Comparison of ENCODE assay signal across 23 cellular contexts in genomic region chr2:193505620-193506019, GRCh38.
"Had no signal": no experiment of that assay in that cellular context is flagged by ENCODE, and none has a peak within 500 bp of the region (broad histone marks: within the 10 kb centered on the region; RNA-seq: fewer than 3 reads in every experiment).

No MANE protein-coding gene starts in this region.

- H3K4me3 ChIP-seq: adrenal gland had no signal

- H3K27me3 Mint-ChIP-seq: activated B cell treated with CpG ODN at 0.5 μM for 24 hours; activated CD4-positive, alpha-beta T cell treated with anti-CD3 and anti-CD28 coated beads, Interleukin-2, amount 10 ng/mL, durations not matched to agents 24 days and 14 days; activated CD8-positive, alpha-beta memory T cell treated with anti-CD3 and anti-CD28 coated beads, Interleukin-2, amount 10 ng/mL, durations not matched to agents 7 days and 5 days; activated naive CD4-positive, alpha-beta T cell treated with anti-CD3 and anti-CD28 coated beads, Interleukin-2, amount 10 ng/mL, durations not matched to agents 7 days and 5 days; activated naive CD8-positive, alpha-beta T cell treated with anti-CD3 and anti-CD28 coated beads, Interleukin-2, amount 10 ng/mL, durations not matched to agents 7 days and 5 days; activated T-helper 17 cell treated with anti-CD3 and anti-CD28 coated beads, Interleukin-2, amount 50 U/mL, for 72 hours; T-helper 17 cell had no signal

- H3K36me3 ChIP-seq: adrenal gland had no signal

- ATAC-seq: activated CD8-positive, alpha-beta memory T cell treated with anti-CD3 and anti-CD28 coated beads, Interleukin-2, amount 10 ng/mL, durations not matched to agents 7 days and 5 days; activated T-cell treated with anti-CD3 and anti-CD28 coated beads, Interleukin-2, amount 50 U/mL, for 4 hours; activated T-helper 17 cell treated with anti-CD3 and anti-CD28 coated beads, Interleukin-2, amount 50 U/mL, for 72 hours; PC-3; T-helper 17 cell had no signal

- H3K9me3 Mint-ChIP-seq: activated B cell treated with CpG ODN at 0.5 μM for 24 hours; activated CD4-positive, alpha-beta T cell treated with anti-CD3 and anti-CD28 coated beads, Interleukin-2, amount 10 ng/mL, durations not matched to agents 24 days and 14 days; activated naive CD8-positive, alpha-beta T cell treated with anti-CD3 and anti-CD28 coated beads, Interleukin-2, amount 10 ng/mL, durations not matched to agents 7 days and 5 days; activated T-cell treated with anti-CD3 and anti-CD28 coated beads, Interleukin-2, amount 50 U/mL, for 4 hours; activated T-helper 17 cell treated with anti-CD3 and anti-CD28 coated beads, Interleukin-2, amount 50 U/mL, for 72 hours had no signal

- H3K9me3 ChIP-seq: adrenal gland had no signal

- H3K4me1 ChIP-seq: adrenal gland had no signal

- H3K4me1 Mint-ChIP-seq: activated B cell treated with CpG ODN at 0.5 μM for 24 hours; activated CD4-positive, alpha-beta T cell treated with anti-CD3 and anti-CD28 coated beads, Interleukin-2, amount 10 ng/mL, durations not matched to agents 24 days and 14 days; activated CD8-positive, alpha-beta memory T cell treated with anti-CD3 and anti-CD28 coated beads, Interleukin-2, amount 10 ng/mL, durations not matched to agents 7 days and 5 days; activated naive CD4-positive, alpha-beta T cell treated with anti-CD3 and anti-CD28 coated beads, Interleukin-2, amount 10 ng/mL, durations not matched to agents 7 days and 5 days; activated naive CD8-positive, alpha-beta T cell treated with anti-CD3 and anti-CD28 coated beads, Interleukin-2, amount 10 ng/mL, durations not matched to agents 7 days and 5 days; activated T-helper 17 cell treated with anti-CD3 and anti-CD28 coated beads, Interleukin-2, amount 50 U/mL, for 72 hours; T-helper 17 cell had no signal

- DNase-seq: activated B cell treated with CpG ODN at 0.5 μM for 24 hours; activated CD4-positive, alpha-beta T cell treated with anti-CD3 and anti-CD28 coated beads for 1 hour; activated CD4-positive, alpha-beta T cell treated with anti-CD3 and anti-CD28 coated beads, Interleukin-2, amount 10 ng/mL, durations not matched to agents 24 days and 14 days; activated CD4-positive, alpha-beta T cell treated with anti-CD3 and anti-CD28 coated beads, Interleukin-2, amount 50 U/mL, for 48 hours; activated CD8-positive, alpha-beta memory T cell treated with anti-CD3 and anti-CD28 coated beads, Interleukin-2, amount 10 ng/mL, durations not matched to agents 7 days and 5 days; activated gamma-delta T cell; activated naive CD4-positive, alpha-beta T cell treated with anti-CD3 and anti-CD28 coated beads, Interleukin-2, amount 10 ng/mL, durations not matched to agents 7 days and 5 days; activated naive CD8-positive, alpha-beta T cell treated with anti-CD3 and anti-CD28 coated beads, Interleukin-2, amount 10 ng/mL, durations not matched to agents 7 days and 5 days; activated T-cell treated with anti-CD3 and anti-CD28 coated beads, Interleukin-2, amount 50 U/mL, for 4 hours; adrenal gland; anterior cingulate cortex; caudate nucleus; Kasumi-1; NCI-H1048; NCI-H146; NCI-H187 treated with DMSO at 0.1 percent for 48 hours; NCI-H2081 treated with DMSO at 0.1 percent for 48 hours; NCI-H524; PC-3; SIG-M5; T-helper 17 cell; T1000 had no signal

- H3K27ac ChIP-seq: adrenal gland had no signal

- H3K4me3 Mint-ChIP-seq: activated B cell treated with CpG ODN at 0.5 μM for 24 hours; activated CD4-positive, alpha-beta T cell treated with anti-CD3 and anti-CD28 coated beads, Interleukin-2, amount 10 ng/mL, durations not matched to agents 24 days and 14 days; activated CD8-positive, alpha-beta memory T cell treated with anti-CD3 and anti-CD28 coated beads, Interleukin-2, amount 10 ng/mL, durations not matched to agents 7 days and 5 days; activated naive CD4-positive, alpha-beta T cell treated with anti-CD3 and anti-CD28 coated beads, Interleukin-2, amount 10 ng/mL, durations not matched to agents 7 days and 5 days; activated naive CD8-positive, alpha-beta T cell treated with anti-CD3 and anti-CD28 coated beads, Interleukin-2, amount 10 ng/mL, durations not matched to agents 7 days and 5 days; activated T-cell treated with anti-CD3 and anti-CD28 coated beads, Interleukin-2, amount 50 U/mL, for 4 hours; activated T-helper 17 cell treated with anti-CD3 and anti-CD28 coated beads, Interleukin-2, amount 50 U/mL, for 72 hours; T-helper 17 cell had no signal

- H3K27me3 ChIP-seq: adrenal gland had no signal

- H3K27ac Mint-ChIP-seq: activated B cell treated with CpG ODN at 0.5 μM for 24 hours; activated CD4-positive, alpha-beta T cell treated with anti-CD3 and anti-CD28 coated beads, Interleukin-2, amount 10 ng/mL, durations not matched to agents 24 days and 14 days; activated CD8-positive, alpha-beta memory T cell treated with anti-CD3 and anti-CD28 coated beads, Interleukin-2, amount 10 ng/mL, durations not matched to agents 7 days and 5 days; activated naive CD4-positive, alpha-beta T cell treated with anti-CD3 and anti-CD28 coated beads, Interleukin-2, amount 10 ng/mL, durations not matched to agents 7 days and 5 days; activated naive CD8-positive, alpha-beta T cell treated with anti-CD3 and anti-CD28 coated beads, Interleukin-2, amount 10 ng/mL, durations not matched to agents 7 days and 5 days; activated T-helper 17 cell treated with anti-CD3 and anti-CD28 coated beads, Interleukin-2, amount 50 U/mL, for 72 hours; T-helper 17 cell had no signal

- H3K36me3 Mint-ChIP-seq: activated CD8-positive, alpha-beta memory T cell treated with anti-CD3 and anti-CD28 coated beads, Interleukin-2, amount 10 ng/mL, durations not matched to agents 7 days and 5 days; activated naive CD4-positive, alpha-beta T cell treated with anti-CD3 and anti-CD28 coated beads, Interleukin-2, amount 10 ng/mL, durations not matched to agents 7 days and 5 days; activated naive CD8-positive, alpha-beta T cell treated with anti-CD3 and anti-CD28 coated beads, Interleukin-2, amount 10 ng/mL, durations not matched to agents 7 days and 5 days had no signal
